37 cellular contexts compared by ENCODE assay signal in genomic region chr2:2199841-2200240, GRCh38.
DNase-seq lines count a peak whose midpoint lies in the region; ATAC-seq, FAIRE-seq and TF ChIP-seq lines count a peak whose summit lies in the region.
"Had no signal": no experiment of that assay in that cellular context is flagged by ENCODE, and none has a peak within 500 bp of the region (broad histone marks: within the 10 kb centered on the region; RNA-seq: fewer than 3 reads in every experiment).

No MANE protein-coding gene starts in this region.

- H3K56ac ChIP-seq in H1 (replicated peaks; ENCODE audit: insufficient read length, low read depth, low read length), result no peak overlapping the region

- no peaks in the 10 kb centered on the region for H3K4me1 Mint-ChIP-seq in osteocyte (ENCODE audit: unreplicated experiment)
- H3K4me1 Mint-ChIP-seq in stimulated activated memory B cell treated with anti-CD40 and anti-IgM and Interleukin-4, amounts not matched to agents 10 μg/mL and 1 μg/mL and 100 μg/mL, for 72 hours, result no peaks in the 10 kb centered on the region
- H3K4me1 Mint-ChIP-seq in activated T-cell treated with anti-CD3 and anti-CD28 coated beads, Interleukin-2, amount 50 U/mL, for 4 hours (ENCODE audit: low read depth), result no peaks in the 10 kb centered on the region
- H3K4me1 Mint-ChIP-seq: B cell; CD14-positive monocyte; CD4-positive, alpha-beta memory T cell; CD4-positive, CD25-positive, alpha-beta regulatory T cell; CD8-positive, alpha-beta memory T cell had no signal

- H3K14ac ChIP-seq in H1 (ENCODE audit: insufficient read length), result no peak overlapping the region

- POLR2A ChIA-PET in HepG2 (lab: Yijun Ruan, JAX), result no interaction called here
- POLR2A ChIA-PET in H1 (lab: Charles Lee; ENCODE audit: partially characterized antibody), result no interaction called here

- H3K23me2 ChIP-seq in H1 (ENCODE audit: low read depth, low read length), result no peaks in the 10 kb centered on the region

- no TSS peak for BruUV-seq in HepG2 (replicated peaks; lab: Mats Ljungman, UMichigan)

- H3K79me2 ChIP-seq in HepG2 (ENCODE audit: insufficient read depth, low read length) (no peaks in the 10 kb centered on the region), H1 (ENCODE audit: control insufficient read depth in 1 of 2, insufficient read depth in 2 of 2, low read length in 2 of 2) (no peaks in the 10 kb centered on the region)

- no peak for FAIRE-seq in HepG2 (lab: Jason Lieb, UNC)
- no peak for FAIRE-seq in H1 (lab: Jason Lieb, UNC)
- FAIRE-seq: A204.1, A549, D721Med had no signal

- no peak overlapping the region for H2BK12ac ChIP-seq in H1 (ENCODE audit: low read depth, low read length)

- no peaks in the 10 kb centered on the region for H3K36me3 ChIP-seq in HepG2 (replicated peaks in 1 of 2; ENCODE audit: control insufficient read depth in 1 of 2, insufficient read depth in 2 of 2, low read length in 2 of 2)
- no peaks in the 10 kb centered on the region for H3K36me3 ChIP-seq in right lobe of liver
- no peaks in the 10 kb centered on the region for H3K36me3 ChIP-seq in H1 (ENCODE audit: control insufficient read depth in 2 of 4, insufficient read depth in 4 of 4, low read length in 3 of 4)
- H3K36me3 ChIP-seq: BE2C; BLaER1; BLaER1 treated with 17β-estradiol and CSF1 and Interleukin-3, amounts not matched to agents 10 nM and 100 nM had no signal

- H3K27me3 ChIP-seq in HepG2 (ENCODE audit: control insufficient read depth in 1 of 2, insufficient read depth in 2 of 2, low read length in 2 of 2), result 0 out of 5 replicates have a peak, but pooled peaks cover 0 to 3% of the 10 kb centered on the region in 2 experiments
- H3K27me3 ChIP-seq in right lobe of liver, result no peaks in the 10 kb centered on the region
- no peaks in the 10 kb centered on the region; a peak in 1 of 7 replicates for H3K27me3 ChIP-seq in H1 (replicated peaks in 1 of 4; ENCODE audit: control insufficient read depth in 3 of 4, extremely low read depth in 1 of 4, insufficient read depth in 3 of 4, low read length in 3 of 4)
- H3K27me3 ChIP-seq: BE2C; BLaER1; BLaER1 treated with 17β-estradiol and CSF1 and Interleukin-3, amounts not matched to agents 10 nM and 100 nM had no signal

- H3K4me3 Mint-ChIP-seq in osteocyte (ENCODE audit: unreplicated experiment), result no peak overlapping the region
- H3K4me3 Mint-ChIP-seq in stimulated activated memory B cell treated with anti-CD40 and anti-IgM and Interleukin-4, amounts not matched to agents 10 μg/mL and 1 μg/mL and 100 μg/mL, for 72 hours, result no peak overlapping the region
- no peak overlapping the region for H3K4me3 Mint-ChIP-seq in activated T-cell treated with anti-CD3 and anti-CD28 coated beads, Interleukin-2, amount 50 U/mL, for 4 hours
- H3K4me3 Mint-ChIP-seq: B cell; CD14-positive monocyte; CD4-positive, alpha-beta memory T cell; CD4-positive, alpha-beta T cell; CD4-positive, CD25-positive, alpha-beta regulatory T cell; CD8-positive, alpha-beta memory T cell; CD8-positive, alpha-beta T cell had no signal

- H3K23ac ChIP-seq in H1 (ENCODE audit: insufficient read length), result no peak overlapping the region

- no peaks in the 10 kb centered on the region for H3K79me1 ChIP-seq in H1 (ENCODE audit: low read depth, low read length)

- intact Hi-C loops in HepG2 (cut with micrococcal nuclease; ENCODE audit: unreplicated experiment), result no loop called here
- intact Hi-C loops in right lobe of liver (cut with DNase I), result no loop called here

- TF ChIP-seq CTCF in HepG2 (CRISPR knock-in tag; IDR thresholded peaks at IDR 0.05), result no peak
- TF ChIP-seq CTCF in right lobe of liver (IDR thresholded peaks at IDR 0.05), result no peak
- TF ChIP-seq CTCF in H1 (IDR thresholded peaks at IDR 0.05; ENCODE audit: control extremely low read depth in 1 of 3, insufficient read depth in 1 of 3, low read depth in 1 of 3, low read length in 3 of 3), result no peak
- no peak for TF ChIP-seq CTCF in osteocyte (IDR thresholded peaks at IDR 0.05)

- H3K9me3 Mint-ChIP-seq in osteocyte (ENCODE audit: unreplicated experiment), result peaks cover 6% of the 10 kb centered on the region
- H3K9me3 Mint-ChIP-seq in stimulated activated memory B cell treated with anti-CD40 and anti-IgM and Interleukin-4, amounts not matched to agents 10 μg/mL and 1 μg/mL and 100 μg/mL, for 72 hours, result peaks cover 10% of the 10 kb centered on the region
- H3K9me3 Mint-ChIP-seq in activated T-cell treated with anti-CD3 and anti-CD28 coated beads, Interleukin-2, amount 50 U/mL, for 4 hours, result peaks cover 2% of the 10 kb centered on the region
- H3K9me3 Mint-ChIP-seq: CD4-positive, alpha-beta T cell had no signal

- TF ChIP-seq RAD21 in HepG2 (CRISPR knock-in tag; IDR thresholded peaks at IDR 0.05) (no peak), H1 (IDR thresholded peaks at IDR 0.05 in 1 of 2, conservative IDR thresholded peaks at IDR 0.05 in 1 of 2; ENCODE audit: low read depth in 2 of 2, low read length in 2 of 2) (no peak)

- CTCF ChIA-PET in HepG2 (lab: Yijun Ruan, JAX; ENCODE audit: low intra/inter-chr PET ratio, low total read pairs) (no interaction called here), H1 (lab: Charles Lee; ENCODE audit: partially characterized antibody) (interaction anchor here (0.6 kb wide), 1 partner anchor 79 kb away, joined by 3 read pairs; no protein-coding TSS in a partner anchor)

- H3K9me3 ChIP-seq in HepG2 (ENCODE audit: low read length) (no peaks in the 10 kb centered on the region), right lobe of liver (no peaks in the 10 kb centered on the region), H1 (ENCODE audit: insufficient read depth in 2 of 2, low read depth in 1 of 2, low read length in 1 of 2) (peaks cover 3 to 10% of the 10 kb centered on the region in 2 experiments; a peak in 2 of 4 replicates)
- H3K9me3 ChIP-seq: A549, BE2C had no signal

- H3K4me1 ChIP-seq in HepG2 (ENCODE audit: insufficient read depth, low read length), result no peaks in the 10 kb centered on the region
- H3K4me1 ChIP-seq in right lobe of liver, result no peaks in the 10 kb centered on the region
- no peaks in the 10 kb centered on the region for H3K4me1 ChIP-seq in H1 (replicated peaks in 1 of 4; ENCODE audit: control insufficient read depth in 3 of 4, insufficient read depth in 4 of 4, low read length in 3 of 4)
- H3K4me1 ChIP-seq: A549; BE2C; BLaER1; BLaER1 treated with 17β-estradiol and CSF1 and Interleukin-3, amounts not matched to agents 10 nM and 100 nM; Caco-2 had no signal

- H2BK20ac ChIP-seq in H1 (ENCODE audit: low read length), result no peak overlapping the region

- no peaks in the 10 kb centered on the region for H3K27me3 Mint-ChIP-seq in osteocyte (ENCODE audit: unreplicated experiment)
- H3K27me3 Mint-ChIP-seq in stimulated activated memory B cell treated with anti-CD40 and anti-IgM and Interleukin-4, amounts not matched to agents 10 μg/mL and 1 μg/mL and 100 μg/mL, for 72 hours, result no peaks in the 10 kb centered on the region
- no peaks in the 10 kb centered on the region for H3K27me3 Mint-ChIP-seq in activated T-cell treated with anti-CD3 and anti-CD28 coated beads, Interleukin-2, amount 50 U/mL, for 4 hours (ENCODE audit: low read depth)
- H3K27me3 Mint-ChIP-seq: B cell; CD4-positive, alpha-beta memory T cell; CD4-positive, CD25-positive, alpha-beta regulatory T cell; CD8-positive, alpha-beta memory T cell had no signal

- no peak overlapping the region for H2BK5ac ChIP-seq in H1 (ENCODE audit: low read depth, low read length)

- H2BK15ac ChIP-seq in H1 (ENCODE audit: low read length), result no peak overlapping the region

- H3K4me3 ChIP-seq in HepG2 (replicated peaks in 1 of 3; ENCODE audit: insufficient read depth in 1 of 3, low read depth in 2 of 3, low read length in 3 of 3) (no peak overlapping the region), right lobe of liver (no peak overlapping the region), H1 (ENCODE audit: extremely low read depth in 1 of 4, insufficient read depth in 2 of 4, low read depth in 3 of 4, low read length in 4 of 4) (no peak overlapping the region)
- H3K4me3 ChIP-seq: A549; BLaER1; BLaER1 treated with 17β-estradiol and CSF1 and Interleukin-3, amounts not matched to agents 10 nM and 100 nM had no signal

- WGBS in HepG2 (ENCODE audit: low lambda C conversion rate), result 4% methylated on average over 10 of the region's 10 CpGs
- WGBS in right lobe of liver (ENCODE audit: insufficient coverage, low coverage, low lambda C conversion rate, missing lambda C conversion rate), result 70% methylated on average over 5 of the region's 10 CpGs
- 91% methylated on average over 10 of the region's 10 CpGs; no CpG with 5 or more reads in 1 of the 2 experiments for WGBS in H1 (ENCODE audit: extremely low coverage in 1 of 2, insufficient coverage in 1 of 2, insufficient read length in 1 of 2, insufficient replicate concordance in 2 of 2, low coverage in 1 of 2, low lambda C conversion rate in 2 of 2, missing lambda C conversion rate in 1 of 2), 2 experiments

- no peak for DNase-seq in HepG2 (ENCODE audit: low spot score)
- DNase-seq in right lobe of liver, result no peak
- no peak for DNase-seq in H1 (ENCODE audit: low read depth in 1 of 2, low spot score in 2 of 2)
- DNase-seq in osteocyte (ENCODE audit: extremely low spot score, unreplicated experiment), result peak; percentile 57
- DNase-seq in stimulated activated CD4-positive, alpha-beta T cell treated with anti-CD3 and anti-CD28 coated beads, Interleukin-15, amount 100 ng/mL, for 24 hours, result no peak
- DNase-seq in activated T-cell treated with anti-CD3 and anti-CD28 coated beads, Interleukin-2, amount 50 U/mL, for 4 hours, result no peak
- DNase-seq: 8988T; ACHN; AML-193; BE2C; C1 segment of cervical spinal cord; Caco-2; Calu3; CD4-positive, alpha-beta memory T cell; CD4-positive, alpha-beta T cell; CD4-positive, CD25-positive, alpha-beta regulatory T cell; CD8-positive, alpha-beta memory T cell; CD8-positive, alpha-beta T cell; COR-L47; DMS 273 treated with DMSO at 0.1 percent for 48 hours; DMS153; DMS53; DMS79; DMS79 treated with DMSO at 0.1 percent for 48 hours; DND-41; EL had no signal

- H3K27ac ChIP-seq in HepG2 (ENCODE audit: extremely low read length, insufficient read depth, low read length) (no peak overlapping the region), right lobe of liver (no peak overlapping the region), H1 (ENCODE audit: low read depth, low read length) (no peak overlapping the region)
- H3K27ac ChIP-seq: 22Rv1; A549; BLaER1; BLaER1 treated with 17β-estradiol and CSF1 and Interleukin-3, amounts not matched to agents 10 nM and 100 nM; C4-2B had no signal

- no peaks in the 10 kb centered on the region for H4K20me1 ChIP-seq in HepG2 (ENCODE audit: insufficient read depth, low read length)
- no peaks in the 10 kb centered on the region for H4K20me1 ChIP-seq in H1 (replicated peaks in 1 of 2; ENCODE audit: control insufficient read depth in 1 of 2, insufficient read depth in 2 of 2, low read length in 2 of 2)
- H4K20me1 ChIP-seq: BLaER1; BLaER1 treated with 17β-estradiol and CSF1 and Interleukin-3, amounts not matched to agents 10 nM and 100 nM had no signal

- TF ChIP-seq EP300 in HepG2 (IDR thresholded peaks at IDR 0.05; ENCODE audit: low read depth in 2 of 2, low read length in 2 of 2) (no peak), HepG2 (CRISPR knock-in tag; IDR thresholded peaks at IDR 0.05; ENCODE audit: borderline replicate concordance) (no peak), H1 (IDR thresholded peaks at IDR 0.05; ENCODE audit: borderline replicate concordance in 1 of 2, low read depth in 2 of 2, low read length in 2 of 2) (no peak)

- H3K18ac ChIP-seq in H1 (ENCODE audit: extremely low read depth, low read length), result no peak overlapping the region

- H3K4ac ChIP-seq in H1 (replicated peaks; ENCODE audit: insufficient read length, low read depth, low read length), result no peak overlapping the region

- no peak overlapping the region for H4K5ac ChIP-seq in H1 (ENCODE audit: insufficient read length, low read depth, low read length)

- ATAC-seq in HepG2 (no peak), right lobe of liver (no peak), HG03354 (IDR thresholded peaks at IDR 0.05; ENCODE audit: poor library complexity, severe bottlenecking, unreplicated experiment) (no peak)
- peak; percentile 12 for ATAC-seq in stimulated activated memory B cell treated with anti-CD40 and anti-IgM and Interleukin-4, amounts not matched to agents 10 μg/mL and 1 μg/mL and 100 μg/mL, for 72 hours
- ATAC-seq in activated T-cell treated with anti-CD3 and anti-CD28 coated beads, Interleukin-2, amount 50 U/mL, for 4 hours, result no peak
- ATAC-seq: A549; CD8-positive, alpha-beta T cell had no signal

- no peak overlapping the region for H3K9ac ChIP-seq in HepG2 (ENCODE audit: insufficient read depth, low read depth, low read length)
- no peak overlapping the region for H3K9ac ChIP-seq in H1 (replicated peaks in 1 of 4; ENCODE audit: extremely low read depth in 1 of 4, low read depth in 3 of 4, low read length in 3 of 4)
- H3K9ac ChIP-seq: BLaER1; BLaER1 treated with 17β-estradiol and CSF1 and Interleukin-3, amounts not matched to agents 10 nM and 100 nM had no signal

- no peak overlapping the region for H4K91ac ChIP-seq in H1 (replicated peaks; ENCODE audit: insufficient read length, low read length)

- H2AFZ ChIP-seq in HepG2 (ENCODE audit: low read length) (no peak overlapping the region), H1 (ENCODE audit: low read length) (no peak overlapping the region)

- no peak overlapping the region for H3K27ac Mint-ChIP-seq in osteocyte (ENCODE audit: unreplicated experiment)
- H3K27ac Mint-ChIP-seq in stimulated activated memory B cell treated with anti-CD40 and anti-IgM and Interleukin-4, amounts not matched to agents 10 μg/mL and 1 μg/mL and 100 μg/mL, for 72 hours, result no peak overlapping the region
- H3K27ac Mint-ChIP-seq: B cell; CD14-positive monocyte; CD4-positive, alpha-beta memory T cell; CD4-positive, alpha-beta T cell; CD4-positive, CD25-positive, alpha-beta regulatory T cell; CD8-positive, alpha-beta memory T cell; CD8-positive, alpha-beta T cell had no signal

- H3K36me3 Mint-ChIP-seq in osteocyte (ENCODE audit: unreplicated experiment), result no peaks in the 10 kb centered on the region
- no peaks in the 10 kb centered on the region for H3K36me3 Mint-ChIP-seq in stimulated activated memory B cell treated with anti-CD40 and anti-IgM and Interleukin-4, amounts not matched to agents 10 μg/mL and 1 μg/mL and 100 μg/mL, for 72 hours
- no peaks in the 10 kb centered on the region for H3K36me3 Mint-ChIP-seq in activated T-cell treated with anti-CD3 and anti-CD28 coated beads, Interleukin-2, amount 50 U/mL, for 4 hours (ENCODE audit: insufficient read depth)
- H3K36me3 Mint-ChIP-seq: CD14-positive monocyte; CD4-positive, alpha-beta memory T cell; CD4-positive, CD25-positive, alpha-beta regulatory T cell; CD8-positive, alpha-beta memory T cell; CD8-positive, alpha-beta T cell had no signal

- no peak overlapping the region for H2BK120ac ChIP-seq in H1 (replicated peaks; ENCODE audit: low read depth, low read length)

- H2AK5ac ChIP-seq in H1 (ENCODE audit: low read depth, low read length), result no peak overlapping the region

- H4K8ac ChIP-seq in H1 (ENCODE audit: extremely low read depth, insufficient read depth, low read length), result peak overlapping the region; percentile 6; the same call in 1 of the 2 replicates

- in situ Hi-C loops in HepG2 (cut with HindIII; ENCODE audit: extremely low pct_ligation_motif_present, low pct_unique_long_range_greater_than_20kb), result no loop called here

- H3K4me2 ChIP-seq in HepG2 (ENCODE audit: low read depth, low read length) (no peak overlapping the region), H1 (ENCODE audit: insufficient read depth in 1 of 2, low read depth in 2 of 2, low read length in 2 of 2) (no peak overlapping the region)
- H3K4me2 ChIP-seq: A549; BLaER1; BLaER1 treated with 17β-estradiol and CSF1 and Interleukin-3, amounts not matched to agents 10 nM and 100 nM had no signal

- TF ChIP-seq POLR2A in HepG2 (IDR thresholded peaks at IDR 0.05; ENCODE audit: insufficient read depth in 1 of 2, low read depth in 2 of 2, low read length in 2 of 2) (no peak), right lobe of liver (IDR thresholded peaks at IDR 0.05) (no peak), H1 (IDR thresholded peaks at IDR 0.05; ENCODE audit: control extremely low read depth in 1 of 2, low read depth in 2 of 2, low read length in 2 of 2) (no peak)
